Comparison of ENCODE assay signal across 36 cellular contexts in the genomic region with DNA sequence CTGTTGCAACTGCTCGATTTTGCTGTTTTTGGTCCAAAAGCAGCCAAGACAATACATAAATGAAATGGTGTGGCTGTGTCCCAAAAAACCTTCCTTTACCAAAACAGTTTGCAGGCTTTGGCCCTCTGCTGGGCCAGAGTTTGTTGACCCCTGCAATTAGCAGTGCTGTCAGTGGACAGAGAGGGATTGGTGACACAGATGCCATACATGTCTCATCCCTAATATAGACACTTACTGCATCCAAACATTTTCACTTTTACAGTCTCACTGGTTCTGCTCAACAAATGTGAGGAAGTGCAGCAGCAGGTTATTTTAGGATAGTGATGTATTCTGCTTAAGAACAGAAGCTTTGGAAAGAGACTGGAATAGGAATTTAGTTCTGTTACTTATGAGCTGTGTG.
"Had no signal": no experiment of that assay in that cellular context is flagged by ENCODE, and none has a peak within 500 bp of the region (broad histone marks: within the 10 kb centered on the region; RNA-seq: fewer than 3 reads in every experiment).

No MANE protein-coding gene starts in this region.

- DNase-seq: activated B cell treated with CpG ODN at 0.5 μM for 24 hours; activated CD4-positive, alpha-beta memory T cell treated with anti-CD3 and anti-CD28 coated beads for 36 hours; activated CD4-positive, alpha-beta T cell treated with anti-CD3 and anti-CD28 coated beads for 4 hours; activated CD4-positive, alpha-beta T cell treated with anti-CD3 and anti-CD28 coated beads, Interleukin-2, amount 10 ng/mL, durations not matched to agents 24 days and 14 days; activated CD4-positive, alpha-beta T cell treated with anti-CD3 and anti-CD28 coated beads, Interleukin-2, amount 50 U/mL, for 1 hour; activated CD4-positive, alpha-beta T cell treated with anti-CD3 and anti-CD28 coated beads, Interleukin-2, amount 50 U/mL, for 4 hours; activated CD4-positive, CD25-positive, alpha-beta regulatory T cell treated with anti-CD3 and anti-CD28 coated beads, Interleukin-2, amount 50 U/mL, for 72 hours; activated CD8-positive, alpha-beta memory T cell treated with anti-CD3 and anti-CD28 coated beads, Interleukin-2, amount 50 U/mL, for 4 hours; activated CD8-positive, alpha-beta T cell treated with anti-CD3 and anti-CD28 coated beads for 36 hours; activated effector memory CD4-positive, alpha-beta T cell treated with Interleukin-2 at 50 U/mL for 16 hours; activated gamma-delta T cell; activated naive CD4-positive, alpha-beta T cell treated with anti-CD3 and anti-CD28 coated beads, Interleukin-2, amount 10 ng/mL, durations not matched to agents 7 days and 5 days; activated naive CD4-positive, alpha-beta T cell treated with Interleukin-2 at 50 U/mL for 16 hours; activated naive CD8-positive, alpha-beta T cell treated with anti-CD3 and anti-CD28 coated beads, Interleukin-2, amount 10 ng/mL, durations not matched to agents 7 days and 5 days; activated naive CD8-positive, alpha-beta T cell treated with anti-CD3 and anti-CD28 coated beads, Interleukin-2, amount 50 U/mL, for 24 hours; activated T-cell treated with anti-CD3 and anti-CD28 coated beads for 4 hours; activated T-cell treated with anti-CD3 and anti-CD28 coated beads, Interleukin-2, amount 50 U/mL, for 1 hour; activated T-cell treated with anti-CD3 and anti-CD28 coated beads, Interleukin-2, amount 50 U/mL, for 4 hours; activated T-cell treated with anti-CD3 and anti-CD28 coated beads, Interleukin-2, amount 50 U/mL, for 72 hours; amygdala; SW 1271; T-helper 1 cell; T-helper 2 cell; T-helper 9 cell had no signal

- H3K36me3 ChIP-seq: ascending aorta, cardiac muscle cell had no signal

- H3K27ac ChIP-seq: ascending aorta, cardiac muscle cell, VCaP had no signal

- ATAC-seq: activated CD8-positive, alpha-beta T cell treated with anti-CD3 and anti-CD28 coated beads for 36 hours; activated naive CD8-positive, alpha-beta T cell treated with anti-CD3 and anti-CD28 coated beads, Interleukin-2, amount 50 U/mL, for 24 hours; activated T-cell treated with anti-CD3 and anti-CD28 coated beads, Interleukin-2, amount 50 U/mL, for 4 hours; activated T-cell treated with anti-CD3 and anti-CD28 coated beads, Interleukin-2, amount 50 U/mL, for 72 hours had no signal

- H3K4me1 ChIP-seq: ascending aorta had no signal

- H3K4me1 Mint-ChIP-seq: activated B cell treated with CpG ODN at 0.5 μM for 24 hours; activated CD4-positive, alpha-beta T cell treated with anti-CD3 and anti-CD28 coated beads, Interleukin-2, amount 10 ng/mL, durations not matched to agents 24 days and 14 days; activated naive CD4-positive, alpha-beta T cell treated with anti-CD3 and anti-CD28 coated beads, Interleukin-2, amount 10 ng/mL, durations not matched to agents 7 days and 5 days; activated naive CD4-positive, alpha-beta T cell treated with anti-CD3 and anti-CD28 coated beads, Interleukin-2, amount 50 U/mL, for 24 hours; activated naive CD8-positive, alpha-beta T cell treated with anti-CD3 and anti-CD28 coated beads, Interleukin-2, amount 10 ng/mL, durations not matched to agents 7 days and 5 days; activated naive CD8-positive, alpha-beta T cell treated with anti-CD3 and anti-CD28 coated beads, Interleukin-2, amount 50 U/mL, for 24 hours; brain had no signal

- H3K4me3 Mint-ChIP-seq: activated B cell treated with CpG ODN at 0.5 μM for 24 hours; activated CD4-positive, alpha-beta memory T cell treated with anti-CD3 and anti-CD28 coated beads for 36 hours; activated CD4-positive, alpha-beta T cell treated with anti-CD3 and anti-CD28 coated beads, Interleukin-2, amount 10 ng/mL, durations not matched to agents 24 days and 14 days; activated CD8-positive, alpha-beta T cell treated with anti-CD3 and anti-CD28 coated beads for 36 hours; activated naive CD4-positive, alpha-beta T cell treated with anti-CD3 and anti-CD28 coated beads, Interleukin-2, amount 10 ng/mL, durations not matched to agents 7 days and 5 days; activated naive CD4-positive, alpha-beta T cell treated with anti-CD3 and anti-CD28 coated beads, Interleukin-2, amount 50 U/mL, for 24 hours; activated naive CD8-positive, alpha-beta T cell; activated naive CD8-positive, alpha-beta T cell treated with anti-CD3 and anti-CD28 coated beads, Interleukin-2, amount 10 ng/mL, durations not matched to agents 7 days and 5 days; activated naive CD8-positive, alpha-beta T cell treated with anti-CD3 and anti-CD28 coated beads, Interleukin-2, amount 50 U/mL, for 24 hours; activated T-cell treated with anti-CD3 and anti-CD28 coated beads, Interleukin-2, amount 50 U/mL, for 4 hours; activated T-cell treated with anti-CD3 and anti-CD28 coated beads, Interleukin-2, amount 50 U/mL, for 72 hours; activated T-helper 1 cell treated with anti-CD3 and anti-CD28 coated beads, Interleukin-12 subunit alpha, Interleukin-12 subunit beta, Interleukin-2, Interleukin-4 antibody, amounts not matched to agents 30 ng/mL and 10 ng/mL and 1 ng/mL, durations not matched to agents 14 hours and 24 hours and 36 hours; brain; T-helper 1 cell treated with Interleukin-12 subunit alpha and Interleukin-12 subunit beta and Interleukin-4 antibody, amounts not matched to agents 30 μg/mL and 1 μg/mL, for 36 hours; T-helper 2 cell treated with Interferon-gamma antibody and Interleukin-4, amounts not matched to agents 5 μg/mL and 100 μg/mL, for 36 hours had no signal

- H3K36me3 Mint-ChIP-seq: activated CD4-positive, alpha-beta memory T cell treated with anti-CD3 and anti-CD28 coated beads for 36 hours; activated naive CD4-positive, alpha-beta T cell treated with anti-CD3 and anti-CD28 coated beads, Interleukin-2, amount 10 ng/mL, durations not matched to agents 7 days and 5 days; activated naive CD4-positive, alpha-beta T cell treated with anti-CD3 and anti-CD28 coated beads, Interleukin-2, amount 50 U/mL, for 24 hours; activated naive CD8-positive, alpha-beta T cell; brain had no signal

- H3K27ac Mint-ChIP-seq: activated B cell treated with CpG ODN at 0.5 μM for 24 hours; activated CD4-positive, alpha-beta memory T cell treated with anti-CD3 and anti-CD28 coated beads for 36 hours; activated CD4-positive, alpha-beta T cell treated with anti-CD3 and anti-CD28 coated beads, Interleukin-2, amount 10 ng/mL, durations not matched to agents 24 days and 14 days; activated CD8-positive, alpha-beta T cell treated with anti-CD3 and anti-CD28 coated beads for 36 hours; activated naive CD4-positive, alpha-beta T cell treated with anti-CD3 and anti-CD28 coated beads, Interleukin-2, amount 10 ng/mL, durations not matched to agents 7 days and 5 days; activated naive CD4-positive, alpha-beta T cell treated with anti-CD3 and anti-CD28 coated beads, Interleukin-2, amount 50 U/mL, for 24 hours; activated naive CD8-positive, alpha-beta T cell; activated naive CD8-positive, alpha-beta T cell treated with anti-CD3 and anti-CD28 coated beads, Interleukin-2, amount 10 ng/mL, durations not matched to agents 7 days and 5 days; activated naive CD8-positive, alpha-beta T cell treated with anti-CD3 and anti-CD28 coated beads, Interleukin-2, amount 50 U/mL, for 24 hours; activated T-cell treated with anti-CD3 and anti-CD28 coated beads, Interleukin-2, amount 50 U/mL, for 72 hours; activated T-helper 1 cell treated with anti-CD3 and anti-CD28 coated beads, Interleukin-12 subunit alpha, Interleukin-12 subunit beta, Interleukin-2, Interleukin-4 antibody, amounts not matched to agents 30 ng/mL and 10 ng/mL and 1 ng/mL, durations not matched to agents 14 hours and 24 hours and 36 hours; activated T-helper 2 cell treated with anti-CD3 and anti-CD28 coated beads, Interferon-gamma antibody, Interleukin-2, Interleukin-4, amounts not matched to agents 10 μg/mL and 5 μg/mL and 100 μg/mL, durations not matched to agents 14 hours and 24 hours and 36 hours; T-helper 1 cell treated with Interleukin-12 subunit alpha and Interleukin-12 subunit beta and Interleukin-4 antibody, amounts not matched to agents 30 μg/mL and 1 μg/mL, for 36 hours; T-helper 2 cell treated with Interferon-gamma antibody and Interleukin-4, amounts not matched to agents 5 μg/mL and 100 μg/mL, for 36 hours had no signal

- H3K4me3 ChIP-seq: ascending aorta, cardiac muscle cell had no signal

- H3K27me3 Mint-ChIP-seq: activated B cell treated with CpG ODN at 0.5 μM for 24 hours; activated CD4-positive, alpha-beta memory T cell treated with anti-CD3 and anti-CD28 coated beads for 36 hours; activated CD4-positive, alpha-beta T cell treated with anti-CD3 and anti-CD28 coated beads, Interleukin-2, amount 10 ng/mL, durations not matched to agents 24 days and 14 days; activated CD8-positive, alpha-beta T cell treated with anti-CD3 and anti-CD28 coated beads for 36 hours; activated naive CD4-positive, alpha-beta T cell treated with anti-CD3 and anti-CD28 coated beads, Interleukin-2, amount 10 ng/mL, durations not matched to agents 7 days and 5 days; activated naive CD4-positive, alpha-beta T cell treated with anti-CD3 and anti-CD28 coated beads, Interleukin-2, amount 50 U/mL, for 24 hours; activated naive CD8-positive, alpha-beta T cell; activated naive CD8-positive, alpha-beta T cell treated with anti-CD3 and anti-CD28 coated beads, Interleukin-2, amount 10 ng/mL, durations not matched to agents 7 days and 5 days; activated naive CD8-positive, alpha-beta T cell treated with anti-CD3 and anti-CD28 coated beads, Interleukin-2, amount 50 U/mL, for 24 hours had no signal

- FAIRE-seq: bronchial epithelial cell, TTC549 had no signal

- H3K27me3 ChIP-seq: ascending aorta, cardiac muscle cell had no signal
